10 cellular contexts compared by ENCODE assay signal in the genomic region with DNA sequence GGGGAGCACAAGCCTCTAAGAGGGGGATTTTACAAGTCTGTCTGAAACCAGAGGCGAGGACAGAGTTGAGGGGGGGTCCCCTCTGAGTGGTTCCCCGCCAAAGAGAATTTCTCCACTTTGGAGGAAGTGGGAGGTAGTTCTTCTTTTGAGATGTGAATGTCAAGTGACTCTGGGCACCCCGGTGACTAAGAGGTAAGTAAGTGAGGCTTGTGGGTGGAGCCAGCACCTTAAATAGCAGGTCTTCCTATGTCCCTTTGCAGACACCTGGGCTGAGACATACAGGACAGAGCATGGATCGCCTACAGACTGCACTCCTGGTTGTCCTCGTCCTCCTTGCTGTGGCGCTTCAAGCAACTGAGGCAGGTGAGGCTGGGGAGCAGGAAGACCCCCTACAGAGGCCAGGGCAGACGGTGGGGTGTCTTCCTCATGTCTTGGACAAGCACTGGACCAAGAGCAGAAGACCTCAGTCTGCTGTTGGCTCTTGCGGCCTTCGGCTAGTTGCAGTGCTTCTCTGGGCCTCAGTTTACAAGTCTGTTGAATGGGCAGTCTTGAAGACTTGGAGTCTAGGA. TPM values are rescaled to one million over a fixed set of nuclear protein-coding genes. Genes with fewer than 3 reads are reported as not detected.
DNase-seq lines count a peak whose midpoint lies in the region; ATAC-seq, FAIRE-seq and TF ChIP-seq lines count a peak whose summit lies in the region.
"Had no signal": no experiment of that assay in that cellular context is flagged by ENCODE, and none has a peak within 500 bp of the region (broad histone marks: within the 10 kb centered on the region; RNA-seq: fewer than 3 reads in every experiment).

A gene with protein sequence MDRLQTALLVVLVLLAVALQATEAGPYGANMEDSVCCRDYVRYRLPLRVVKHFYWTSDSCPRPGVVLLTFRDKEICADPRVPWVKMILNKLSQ (plus strand): TSS at position 257 of the 569 bp plus-strand sequence. CDS start 34 bp downstream, at position 291.

- ATAC-seq in GM18520 (IDR thresholded peaks at IDR 0.05; ENCODE audit: unreplicated experiment), result peak; percentile 49
- peak; percentile 51 for ATAC-seq in HG03108 (IDR thresholded peaks at IDR 0.05; ENCODE audit: unreplicated experiment)
- no peak for ATAC-seq in GM21526 (IDR thresholded peaks at IDR 0.05; ENCODE audit: low FRiP score, unreplicated experiment)
- no peak for ATAC-seq in GM19467 (IDR thresholded peaks at IDR 0.05; ENCODE audit: unreplicated experiment)

- peak; percentile 52 for FAIRE-seq in bronchial epithelial cell (lab: Jason Lieb, UNC)

- peaks cover 2% of the 10 kb centered on the region for H3K27me3 ChIP-seq in bronchial epithelial cell (ENCODE audit: control insufficient read depth, insufficient read depth, low read length)

- no peaks in the 10 kb centered on the region for H3K36me3 ChIP-seq in bronchial epithelial cell (ENCODE audit: control insufficient read depth, insufficient read depth, low read length)

- peak; percentile 83 for DNase-seq in CD1c-positive myeloid dendritic cell (ENCODE audit: extremely low spot score)
- peak; percentile 57 for DNase-seq in bronchial epithelial cell (ENCODE audit: low read depth)
- no peak for DNase-seq in NCI-H2081 treated with DMSO at 0.1 percent for 48 hours (lab: John Stamatoyannopoulos, UW)
- DNase-seq in SHP77 treated with DMSO at 0.1 percent for 48 hours (lab: John Stamatoyannopoulos, UW), result no peak

- no peak within 1 kb of the TSS for H3K4me3 ChIP-seq in bronchial epithelial cell (ENCODE audit: low read depth, low read length)

- no peak for TF ChIP-seq CTCF in bronchial epithelial cell (IDR thresholded peaks at IDR 0.05; ENCODE audit: insufficient read depth, low read length, severe bottlenecking)

RNA-seq across cellular contexts. Expression of the gene that starts here (rescaled TPM):
- total RNA-seq in bronchial epithelial cell, result under 0.01 TPM in 1 of 2 replicates, not detected in the other
- total RNA-seq: Daoy, lung microvascular endothelial cell had no signal

Comparison
In these comparisons a context has a peak if more than half of its experiments do, and no peak if none do; other contexts are left out.
1. Peak in DNase-seq in bronchial epithelial cell; RNA of the gene not detected or under 1 TPM.
2. ATAC-seq: peak in GM18520 (single experiment) and HG03108 (single experiment); none in GM21526 (single experiment) and GM19467 (single experiment).